12 cellular contexts compared by ENCODE assay signal in genomic region chr5:166845044-166845443, GRCh38.
A peak's percentile ranks its signal among the peaks of the same experiment; 100 is the strongest.
DNase-seq lines count a peak whose midpoint lies in the region; ATAC-seq and TF ChIP-seq lines count a peak whose summit lies in the region.
"Had no signal": no experiment of that assay in that cellular context is flagged by ENCODE, and none has a peak within 500 bp of the region (broad histone marks: within the 10 kb centered on the region; RNA-seq: fewer than 3 reads in every experiment).

No MANE protein-coding gene starts in this region.

- H3K4ac ChIP-seq in mesendoderm (ENCODE audit: low read depth, low read length): no peak overlapping the region

- no peak overlapping the region for H4K8ac ChIP-seq in mesendoderm (ENCODE audit: low read depth, low read length)

- H3K79me2 ChIP-seq in mesendoderm (ENCODE audit: control insufficient read depth, insufficient read depth, low read length): no peaks in the 10 kb centered on the region

- no peak overlapping the region for H3K56ac ChIP-seq in mesendoderm (ENCODE audit: low read length)

- no peak for TF ChIP-seq EP300 in sigmoid colon (IDR thresholded peaks at IDR 0.05)

- no peak overlapping the region for H3K27ac ChIP-seq in mesendoderm (ENCODE audit: low read depth, low read length)
- no peak overlapping the region for H3K27ac ChIP-seq in sigmoid colon
- H3K27ac ChIP-seq: KMS-11, neutrophil had no signal

- H3K9me3 ChIP-seq in sigmoid colon: no peaks in the 10 kb centered on the region
- H3K9me3 ChIP-seq: neutrophil had no signal

- no peaks in the 10 kb centered on the region for H3K27me3 ChIP-seq in mesendoderm (ENCODE audit: insufficient read depth, low read length, poor library complexity)
- no peaks in the 10 kb centered on the region for H3K27me3 ChIP-seq in sigmoid colon
- H3K27me3 ChIP-seq: neutrophil had no signal

- ATAC-seq in GM19452 (IDR thresholded peaks at IDR 0.05; ENCODE audit: unreplicated experiment): no peak
- ATAC-seq in Right ventricle myocardium inferior: no peak
- ATAC-seq: left cardiac atrium had no signal

- H3K23ac ChIP-seq in mesendoderm (ENCODE audit: low read length): no peak overlapping the region

- no peaks in the 10 kb centered on the region for H3K4me1 ChIP-seq in mesendoderm (ENCODE audit: control insufficient read depth, low read depth, low read length)
- no peaks in the 10 kb centered on the region for H3K4me1 ChIP-seq in sigmoid colon

- H3K18ac ChIP-seq in mesendoderm (ENCODE audit: low read length): no peak overlapping the region

- WGBS in mesendoderm (ENCODE audit: extremely low coverage, insufficient coverage, low lambda C conversion rate): no CpG with 5 or more reads among the region's 4 CpGs
- WGBS in sigmoid colon, 2 donors: 85 to 86% methylated on average over 4 of the region's 4 CpGs

- H2BK5ac ChIP-seq in mesendoderm (ENCODE audit: low read length): no peak overlapping the region

- H2BK15ac ChIP-seq in mesendoderm (replicated peaks; ENCODE audit: low read depth): no peak overlapping the region

- H3K9ac ChIP-seq in mesendoderm (ENCODE audit: low read length): no peak overlapping the region
- H3K9ac ChIP-seq: KMS-11 had no signal

- H3K4me2 ChIP-seq in mesendoderm (ENCODE audit: low read length): no peak overlapping the region
- H3K4me2 ChIP-seq: KMS-11 had no signal

- no peak overlapping the region for H2BK120ac ChIP-seq in mesendoderm (ENCODE audit: low read depth, low read length)

- H3K36me3 ChIP-seq in mesendoderm (ENCODE audit: control insufficient read depth, insufficient read depth, low read length) (no peaks in the 10 kb centered on the region), sigmoid colon (no peaks in the 10 kb centered on the region)
- H3K36me3 ChIP-seq: neutrophil had no signal

- H4K5ac ChIP-seq in mesendoderm (ENCODE audit: low read length): no peak overlapping the region

- TF ChIP-seq POLR2A in sigmoid colon (IDR thresholded peaks at IDR 0.05): no peak

- no peak overlapping the region for H2AK5ac ChIP-seq in mesendoderm (ENCODE audit: low read length)

- H3K79me1 ChIP-seq in mesendoderm (ENCODE audit: low read length): no peaks in the 10 kb centered on the region

- peak; percentile 1 for DNase-seq in ELR (ENCODE audit: low read depth)
- DNase-seq in Kasumi-1 (lab: John Stamatoyannopoulos, UW): peak; percentile 5 to 22
- DNase-seq in astrocyte of the hippocampus (ENCODE audit: low read depth, low spot score): peak; percentile 62
- DNase-seq in mesendoderm: peak; percentile 33
- DNase-seq in Right ventricle myocardium inferior (ENCODE audit: missing footprints): no peak
- no peak for DNase-seq in sigmoid colon
- no peak for DNase-seq in ureter (ENCODE audit: low spot score)
- DNase-seq: left cardiac atrium, SHP77 treated with DMSO at 0.1 percent for 48 hours had no signal

- TF ChIP-seq CTCF in sigmoid colon (IDR thresholded peaks at IDR 0.05): no peak

- H3K4me3 ChIP-seq in mesendoderm (ENCODE audit: low read length) (no peak overlapping the region), sigmoid colon (no peak overlapping the region)

- intact Hi-C loops in Right ventricle myocardium inferior (cut with DNase I) (no loop called here), sigmoid colon (cut with DNase I) (no loop called here)

Comparison
In these comparisons a context has a peak if more than half of its experiments do, and no peak if none do; other contexts are left out.
1. DNase-seq: peak in ELR (single experiment), Kasumi-1 (2 of 2), astrocyte of the hippocampus (single experiment) and mesendoderm (single experiment); none in Right ventricle myocardium inferior (single experiment), sigmoid colon (single experiment) and ureter (single experiment).